In genomic region chr7:135617781-135618180, GRCh38 we compare ENCODE assay signal across 30 cellular contexts.
"Had no signal": no experiment of that assay in that cellular context is flagged by ENCODE, and none has a peak within 500 bp of the region (broad histone marks: within the 10 kb centered on the region; RNA-seq: fewer than 3 reads in every experiment).

No MANE protein-coding gene starts in this region.

- H3K27me3 Mint-ChIP-seq: naive thymus-derived CD8-positive, alpha-beta T cell; stimulated activated memory B cell treated with anti-CD40 and anti-IgM and Interleukin-4, amounts not matched to agents 10 μg/mL and 1 μg/mL and 100 μg/mL, for 72 hours; stimulated activated naive CD8-positive, alpha-beta T cell treated with anti-CD3 and anti-CD28 coated beads, Interleukin-15, amount 100 ng/mL, for 72 hours; type B pancreatic cell had no signal

- H3K27ac ChIP-seq: left lung, lower lobe of right lung, pancreas, prostate gland, skin epidermis, tibial nerve, uterus had no signal

- H3K9me3 Mint-ChIP-seq: immature natural killer cell; naive thymus-derived CD8-positive, alpha-beta T cell; nephron; neural crest cell; stimulated activated memory B cell treated with anti-CD40 and anti-IgM and Interleukin-4, amounts not matched to agents 10 μg/mL and 1 μg/mL and 100 μg/mL, for 72 hours; stimulated activated naive CD8-positive, alpha-beta T cell treated with anti-CD3 and anti-CD28 coated beads, Interleukin-15, amount 100 ng/mL, for 72 hours; type B pancreatic cell had no signal

- H3K27ac Mint-ChIP-seq: immature natural killer cell; nephron; stimulated activated memory B cell treated with anti-CD40 and anti-IgM and Interleukin-4, amounts not matched to agents 10 μg/mL and 1 μg/mL and 100 μg/mL, for 72 hours; type B pancreatic cell had no signal

- H3K4me3 Mint-ChIP-seq: immature natural killer cell; naive thymus-derived CD8-positive, alpha-beta T cell; nephron; neural crest cell; stimulated activated memory B cell treated with anti-CD40 and anti-IgM and Interleukin-4, amounts not matched to agents 10 μg/mL and 1 μg/mL and 100 μg/mL, for 72 hours; stimulated activated naive CD8-positive, alpha-beta T cell treated with anti-CD3 and anti-CD28 coated beads, Interleukin-15, amount 100 ng/mL, for 72 hours; type B pancreatic cell had no signal

- DNase-seq: hypothalamus; immature natural killer cell; kidney; left colon; left lung; lower lobe of right lung; mammary epithelial cell; mesenchymal stem cell; naive thymus-derived CD8-positive, alpha-beta T cell; nucleus accumbens; pancreas; posterior cingulate gyrus; retina; right cardiac atrium; stimulated activated CD4-positive, alpha-beta T cell treated with anti-CD3 and anti-CD28 coated beads, Interleukin-12 subunit alpha, Interleukin-12 subunit beta, amount 100 ng/mL, for 4 hours; stimulated activated CD4-positive, alpha-beta T cell treated with anti-CD3 and anti-CD28 coated beads, Interleukin-15, amount 100 ng/mL, for 24 hours; stimulated activated CD4-positive, alpha-beta T cell treated with anti-CD3 and anti-CD28 coated beads, Interleukin-2, amount 100 ng/mL, for 24 hours; stimulated activated CD4-positive, alpha-beta T cell treated with anti-CD3 and anti-CD28 coated beads, Interleukin-4, amount 100 ng/mL, for 1 hour; stimulated activated naive CD4-positive, alpha-beta T cell treated with Interleukin-2 at 50 U/mL for 16 hours; stimulated activated naive CD8-positive, alpha-beta T cell treated with anti-CD3 and anti-CD28 coated beads, Interleukin-15, amount 100 ng/mL, for 72 hours; substantia nigra; uterus had no signal

- ATAC-seq: left colon; left lung; lower lobe of right lung; naive thymus-derived CD8-positive, alpha-beta T cell; pancreas; right cardiac atrium; sciatic nerve; stimulated activated memory B cell treated with anti-CD40 and anti-IgM and Interleukin-4, amounts not matched to agents 10 μg/mL and 1 μg/mL and 100 μg/mL, for 72 hours; stimulated activated naive CD8-positive, alpha-beta T cell treated with anti-CD3 and anti-CD28 coated beads, Interleukin-15, amount 100 ng/mL, for 72 hours had no signal

- H3K4me1 Mint-ChIP-seq: immature natural killer cell; naive thymus-derived CD8-positive, alpha-beta T cell; nephron; stimulated activated memory B cell treated with anti-CD40 and anti-IgM and Interleukin-4, amounts not matched to agents 10 μg/mL and 1 μg/mL and 100 μg/mL, for 72 hours; stimulated activated naive CD8-positive, alpha-beta T cell treated with anti-CD3 and anti-CD28 coated beads, Interleukin-15, amount 100 ng/mL, for 72 hours had no signal
